In the genomic region with DNA sequence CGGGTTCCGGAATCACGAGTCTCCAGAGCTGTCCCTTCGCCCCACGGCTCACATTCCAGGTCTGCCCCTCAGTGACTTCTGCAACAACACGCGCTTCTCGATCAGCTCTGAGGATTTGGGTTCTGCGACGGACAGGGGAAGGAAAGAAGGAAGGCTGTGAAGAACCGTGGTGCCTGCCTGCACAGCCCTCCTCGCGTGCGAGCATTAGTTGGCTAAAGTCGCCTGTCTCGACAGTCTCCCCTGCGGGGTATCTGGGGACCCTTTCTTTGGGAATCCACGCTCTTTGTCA, we compare ENCODE assay signal across 8 cellular contexts. TPM values are rescaled to one million over a fixed set of nuclear protein-coding genes. Genes with fewer than 3 reads are reported as not detected.
DNase-seq lines count a peak whose midpoint lies in the region; ATAC-seq, FAIRE-seq and TF ChIP-seq lines count a peak whose summit lies in the region.

No MANE protein-coding gene starts in this region.

- H3K36me3 Mint-ChIP-seq in activated CD4-positive, alpha-beta T cell treated with anti-CD3 and anti-CD28 coated beads, Interleukin-2, amount 10 ng/mL, durations not matched to agents 7 days and 5 days (ENCODE audit: low read depth): peaks cover 26% of the 10 kb centered on the region
- H3K36me3 Mint-ChIP-seq in WTC11 (peaks cover 15% of the 10 kb centered on the region), progenitor cell of endocrine pancreas (ENCODE audit: insufficient read depth) (peaks cover 14% of the 10 kb centered on the region)

- no peaks in the 10 kb centered on the region for H3K9me3 Mint-ChIP-seq in activated CD4-positive, alpha-beta T cell treated with anti-CD3 and anti-CD28 coated beads, Interleukin-2, amount 10 ng/mL, durations not matched to agents 7 days and 5 days
- H3K9me3 Mint-ChIP-seq in WTC11: no peaks in the 10 kb centered on the region
- no peaks in the 10 kb centered on the region for H3K9me3 Mint-ChIP-seq in progenitor cell of endocrine pancreas (ENCODE audit: low read depth)

- ATAC-seq in WTC11: no peak

- peaks cover 8% of the 10 kb centered on the region for H3K36me3 ChIP-seq in HUES48 (ENCODE audit: control insufficient read depth, insufficient read depth, low read length)

- H3K9ac ChIP-seq in HUES48 (ENCODE audit: low read depth, low read length): no peak overlapping the region

- H3K27ac ChIP-seq in HUES48 (ENCODE audit: low read depth, low read length): peak overlapping the region; percentile 36

- TF ChIP-seq CTCF in WTC11 (IDR thresholded peaks at IDR 0.05) (no peak; the same call in 1 of the 2 replicates), progenitor cell of endocrine pancreas (IDR thresholded peaks at IDR 0.05; ENCODE audit: unreplicated experiment) (peak; percentile 1)

- peaks cover 29% of the 10 kb centered on the region for H3K27me3 ChIP-seq in HUES48 (ENCODE audit: control insufficient read depth, insufficient read depth, low read length)

- H3K9me3 ChIP-seq in HUES48 (ENCODE audit: control insufficient read depth, insufficient read depth, low read length): no peaks in the 10 kb centered on the region

- DNase-seq in activated CD4-positive, alpha-beta T cell treated with anti-CD3 and anti-CD28 coated beads, Interleukin-2, amount 10 ng/mL, durations not matched to agents 7 days and 5 days: no peak
- no peak for DNase-seq in activated CD4-positive, alpha-beta T cell treated with anti-CD3 and anti-CD28 coated beads, Interleukin-2, amount 50 U/mL, for 1 hour
- no peak for DNase-seq in WTC11 (ENCODE audit: low spot score)
- peak; percentile 26 for DNase-seq in germinal center (ENCODE audit: low spot score)
- no peak for DNase-seq in progenitor cell of endocrine pancreas (ENCODE audit: low spot score, unreplicated experiment)
- no peak for DNase-seq in GM12892 (ENCODE audit: insufficient read length)
- no peak for DNase-seq in activated effector memory CD4-positive, alpha-beta T cell treated with anti-CD3 and anti-CD28 coated beads, Interleukin-2, amount 50 U/mL, for 16 hours

- no peak for TF ChIP-seq POLR2A in GM12892 (IDR thresholded peaks at IDR 0.05; ENCODE audit: low read depth, low read length)

- CTCF ChIA-PET in activated CD4-positive, alpha-beta T cell treated with anti-CD3 and anti-CD28 coated beads, Interleukin-2, amount 10 ng/mL, durations not matched to agents 7 days and 5 days (lab: Charles Lee): interaction anchor here (0.6 to 4.3 kb wide), 48 partner anchors 9 to 395 kb away, joined by 3 to 30 read pairs (median 5); a partner anchor contains a TSS
- CTCF ChIA-PET in WTC11 (lab: Charles Lee): interaction anchor here (0.5 to 5.2 kb wide), 44 partner anchors 9 to 294 kb away, joined by 3 to 83 read pairs (median 8); a partner anchor contains a TSS

- peaks cover 5% of the 10 kb centered on the region for H3K4me1 ChIP-seq in HUES48 (ENCODE audit: control insufficient read depth, insufficient read depth, low read length)

- H3K27ac Mint-ChIP-seq in activated CD4-positive, alpha-beta T cell treated with anti-CD3 and anti-CD28 coated beads, Interleukin-2, amount 10 ng/mL, durations not matched to agents 7 days and 5 days: peak overlapping the region; percentile 97
- peak overlapping the region; percentile 7; the same call in 1 of the 2 replicates for H3K27ac Mint-ChIP-seq in WTC11
- peak overlapping the region; percentile 49 for H3K27ac Mint-ChIP-seq in progenitor cell of endocrine pancreas

- no peak for FAIRE-seq in GM12892 (lab: Jason Lieb, UNC)

- peaks cover 39% of the 10 kb centered on the region for H3K4me1 Mint-ChIP-seq in activated CD4-positive, alpha-beta T cell treated with anti-CD3 and anti-CD28 coated beads, Interleukin-2, amount 10 ng/mL, durations not matched to agents 7 days and 5 days
- H3K4me1 Mint-ChIP-seq in WTC11 (peaks cover 18% of the 10 kb centered on the region), progenitor cell of endocrine pancreas (ENCODE audit: low read depth) (peaks cover 18% of the 10 kb centered on the region)

- POLR2A ChIA-PET in activated CD4-positive, alpha-beta T cell treated with anti-CD3 and anti-CD28 coated beads, Interleukin-2, amount 10 ng/mL, durations not matched to agents 7 days and 5 days (lab: Charles Lee): interaction anchor here (0.9 to 2.2 kb wide), 4 partner anchors 23 to 275 kb away, joined by 3 to 7 read pairs (median 4); a partner anchor contains a TSS
- POLR2A ChIA-PET in WTC11 (lab: Charles Lee): interaction anchor here (1.2 to 2.0 kb wide), 4 partner anchors 28 to 105 kb away, joined by 3 to 11 read pairs (median 4); a partner anchor contains a TSS

- peaks cover 4% of the 10 kb centered on the region for H3K27me3 Mint-ChIP-seq in activated CD4-positive, alpha-beta T cell treated with anti-CD3 and anti-CD28 coated beads, Interleukin-2, amount 10 ng/mL, durations not matched to agents 7 days and 5 days
- H3K27me3 Mint-ChIP-seq in WTC11 (ENCODE audit: low read depth) (peaks cover 31% of the 10 kb centered on the region), progenitor cell of endocrine pancreas (peaks cover 18% of the 10 kb centered on the region)

- peak overlapping the region; percentile 69 for H3K4me3 ChIP-seq in HUES48 (ENCODE audit: low read depth, low read length)

- H3K4me3 Mint-ChIP-seq in activated CD4-positive, alpha-beta T cell treated with anti-CD3 and anti-CD28 coated beads, Interleukin-2, amount 10 ng/mL, durations not matched to agents 7 days and 5 days: peak overlapping the region; percentile 86
- H3K4me3 Mint-ChIP-seq in WTC11 (peak overlapping the region; percentile 86), progenitor cell of endocrine pancreas (ENCODE audit: low read depth) (peak overlapping the region; percentile 73)

TF ChIP-seq in WTC11, 78 proteins besides CTCF, POLR2A, EP300 and RAD21:
- TF ChIP-seq NR2C2 (CRISPR knock-in tag; IDR thresholded peaks at IDR 0.05) (no peak), GABPB1 (CRISPR knock-in tag; IDR thresholded peaks at IDR 0.05) (peak; percentile 26; the same call in 1 of the 2 replicates), GTF2I (CRISPR knock-in tag; conservative IDR thresholded peaks at IDR 0.05) (no peak), TP53 (CRISPR knock-in tag; IDR thresholded peaks at IDR 0.05) (no peak)
- TF ChIP-seq, protein P1, sequence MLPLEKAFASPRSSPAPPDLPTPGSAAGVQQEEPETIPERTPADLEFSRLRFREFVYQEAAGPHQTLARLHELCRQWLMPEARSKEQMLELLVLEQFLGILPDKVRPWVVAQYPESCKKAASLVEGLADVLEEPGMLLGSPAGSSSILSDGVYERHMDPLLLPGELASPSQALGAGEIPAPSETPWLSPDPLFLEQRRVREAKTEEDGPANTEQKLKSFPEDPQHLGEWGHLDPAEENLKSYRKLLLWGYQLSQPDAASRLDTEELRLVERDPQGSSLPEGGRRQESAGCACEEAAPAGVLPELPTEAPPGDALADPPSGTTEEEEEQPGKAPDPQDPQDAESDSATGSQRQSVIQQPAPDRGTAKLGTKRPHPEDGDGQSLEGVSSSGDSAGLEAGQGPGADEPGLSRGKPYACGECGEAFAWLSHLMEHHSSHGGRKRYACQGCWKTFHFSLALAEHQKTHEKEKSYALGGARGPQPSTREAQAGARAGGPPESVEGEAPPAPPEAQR (CRISPR knock-in tag; IDR thresholded peaks at IDR 0.05): no peak
- TF ChIP-seq, protein P2, sequence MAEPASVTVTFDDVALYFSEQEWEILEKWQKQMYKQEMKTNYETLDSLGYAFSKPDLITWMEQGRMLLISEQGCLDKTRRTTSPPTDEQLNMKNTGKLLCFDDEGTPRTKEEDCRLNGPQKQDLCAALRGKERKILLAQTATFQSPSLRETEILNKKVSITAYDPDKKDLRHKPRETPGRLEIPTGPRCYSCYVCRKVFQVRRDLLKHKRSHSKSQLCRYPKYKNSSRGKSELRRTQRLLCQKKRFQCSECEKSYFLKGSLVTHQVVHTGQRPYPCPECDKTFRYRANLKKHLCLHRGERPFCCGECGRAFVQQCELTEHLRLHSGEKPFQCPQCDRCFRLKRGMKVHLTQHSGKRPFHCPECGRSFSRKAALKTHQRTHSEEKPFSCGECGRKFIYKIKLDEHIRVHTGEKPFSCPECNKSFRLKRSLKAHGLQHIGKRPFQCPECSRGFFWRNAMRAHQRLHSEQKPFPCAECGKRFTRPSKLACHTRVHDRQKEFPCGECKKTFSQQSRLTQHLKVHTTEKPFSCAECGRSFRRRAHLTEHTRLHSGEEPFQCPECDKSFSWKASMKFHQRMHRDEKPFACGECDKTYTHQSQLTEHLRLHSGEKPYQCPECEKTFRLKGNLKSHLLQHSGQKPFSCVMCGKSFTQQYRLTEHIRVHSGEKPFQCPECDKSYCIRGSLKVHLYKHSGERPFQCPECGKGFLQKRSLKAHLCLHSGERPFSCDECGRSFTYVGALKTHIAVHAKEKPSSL (CRISPR knock-in tag; conservative IDR thresholded peaks at IDR 0.05): no peak

RNA-seq across cellular contexts. Expression of a gene that starts 23.1 kb away (rescaled TPM):
- 10 to 100 TPM; 79.1 to 84.0 TPM for total RNA-seq in activated CD4-positive, alpha-beta T cell treated with anti-CD3 and anti-CD28 coated beads, Interleukin-2, amount 10 ng/mL, durations not matched to agents 7 days and 5 days
- total RNA-seq in WTC11 (2021) (43.0 to 46.8 TPM (median 43.1 TPM) in 3 replicates), progenitor cell of endocrine pancreas (77.2 and 81.7 TPM in 2 replicates)
- polyA plus RNA-seq in GM12892 (2012; ENCODE audit: missing spikeins): 32.4 TPM

RNA-seq across cellular contexts. Expression of a gene that starts 23.3 kb away (rescaled TPM):
- 1,000 to 10,000 TPM; 2,438 to 3,135 TPM for total RNA-seq in activated CD4-positive, alpha-beta T cell treated with anti-CD3 and anti-CD28 coated beads, Interleukin-2, amount 10 ng/mL, durations not matched to agents 7 days and 5 days
- 2,857 to 3,321 TPM (median 3,240 TPM) in 3 replicates for total RNA-seq in WTC11 (2021)
- total RNA-seq in progenitor cell of endocrine pancreas: 1,974 and 2,131 TPM in 2 replicates
- 14,102 TPM for polyA plus RNA-seq in GM12892 (2012; ENCODE audit: missing spikeins)

RNA-seq across cellular contexts. Expression of a gene that starts 28.3 kb away (rescaled TPM):
- 10 to 100 TPM; 18.3 to 21.5 TPM for total RNA-seq in activated CD4-positive, alpha-beta T cell treated with anti-CD3 and anti-CD28 coated beads, Interleukin-2, amount 10 ng/mL, durations not matched to agents 7 days and 5 days
- total RNA-seq in WTC11 (2021) (3.2 to 5.0 TPM (median 4.1 TPM) in 3 replicates), progenitor cell of endocrine pancreas (5.3 and 5.7 TPM in 2 replicates)
- polyA plus RNA-seq in GM12892 (2012; ENCODE audit: missing spikeins): 3.8 TPM

RNA-seq across cellular contexts. Expression of a gene that starts 40.3 kb away (rescaled TPM):
- total RNA-seq in activated CD4-positive, alpha-beta T cell treated with anti-CD3 and anti-CD28 coated beads, Interleukin-2, amount 10 ng/mL, durations not matched to agents 7 days and 5 days: 10 to 100 TPM; 38.1 to 44.0 TPM
- total RNA-seq in WTC11 (2021): 26.6 to 30.2 TPM (median 27.8 TPM) in 3 replicates
- 56.2 and 62.4 TPM in 2 replicates for total RNA-seq in progenitor cell of endocrine pancreas
- polyA plus RNA-seq in GM12892 (2012; ENCODE audit: missing spikeins): 19.7 TPM

RNA-seq across cellular contexts. Expression of a gene that starts 40.5 kb away (rescaled TPM):
- 10 to 100 TPM; 53.4 to 54.8 TPM for total RNA-seq in activated CD4-positive, alpha-beta T cell treated with anti-CD3 and anti-CD28 coated beads, Interleukin-2, amount 10 ng/mL, durations not matched to agents 7 days and 5 days
- total RNA-seq in WTC11 (2021): 72.0 to 94.5 TPM (median 72.4 TPM) in 3 replicates
- total RNA-seq in progenitor cell of endocrine pancreas: 47.5 and 53.4 TPM in 2 replicates
- 41.6 TPM for polyA plus RNA-seq in GM12892 (2012; ENCODE audit: missing spikeins)

Comparison
In these comparisons a context has a peak if more than half of its experiments do, and no peak if none do; other contexts are left out.
1. H3K27ac Mint-ChIP-seq: peak in every context shown above with its lines; median percentile 97 in activated CD4-positive, alpha-beta T cell treated with anti-CD3 and anti-CD28 coated beads, Interleukin-2, amount 10 ng/mL, durations not matched to agents 7 days and 5 days; 49 in progenitor cell of endocrine pancreas; 7 in WTC11.